In the genomic region with DNA sequence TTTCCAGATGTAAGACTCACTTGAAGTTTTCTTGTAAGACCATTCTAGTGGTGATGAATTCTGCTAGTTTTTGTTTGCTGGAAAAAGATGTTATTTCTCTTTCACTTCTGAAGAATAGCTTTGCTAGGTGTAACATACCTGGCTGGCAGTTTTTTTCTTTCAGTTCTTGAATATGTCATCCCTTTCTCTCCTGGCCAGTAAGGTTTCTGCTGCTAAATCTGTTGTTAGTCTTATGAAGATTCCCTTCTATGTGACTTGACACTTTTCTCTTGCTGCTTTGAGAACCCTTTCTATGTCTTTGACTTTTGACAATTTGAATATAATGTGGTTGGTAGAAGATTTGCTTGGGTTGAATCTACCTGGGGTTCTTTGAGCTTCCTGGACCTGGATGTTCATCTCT, we compare ENCODE assay signal across 1 cellular context.
TF ChIP-seq lines count a peak whose summit lies in the region.

No MANE protein-coding gene starts in this region.

TF ChIP-seq in HEK293, 187 proteins besides CTCF, POLR2A, EP300 and RAD21 (continued from another document):
- peak; percentile 82; the same call in 1 of the 2 replicates for TF ChIP-seq ZNF791 (tag by site-specific recombination; IDR thresholded peaks at IDR 0.05)
- no peak for TF ChIP-seq ZSCAN30 (tag by site-specific recombination; IDR thresholded peaks at IDR 0.05)
- TF ChIP-seq, protein P1, sequence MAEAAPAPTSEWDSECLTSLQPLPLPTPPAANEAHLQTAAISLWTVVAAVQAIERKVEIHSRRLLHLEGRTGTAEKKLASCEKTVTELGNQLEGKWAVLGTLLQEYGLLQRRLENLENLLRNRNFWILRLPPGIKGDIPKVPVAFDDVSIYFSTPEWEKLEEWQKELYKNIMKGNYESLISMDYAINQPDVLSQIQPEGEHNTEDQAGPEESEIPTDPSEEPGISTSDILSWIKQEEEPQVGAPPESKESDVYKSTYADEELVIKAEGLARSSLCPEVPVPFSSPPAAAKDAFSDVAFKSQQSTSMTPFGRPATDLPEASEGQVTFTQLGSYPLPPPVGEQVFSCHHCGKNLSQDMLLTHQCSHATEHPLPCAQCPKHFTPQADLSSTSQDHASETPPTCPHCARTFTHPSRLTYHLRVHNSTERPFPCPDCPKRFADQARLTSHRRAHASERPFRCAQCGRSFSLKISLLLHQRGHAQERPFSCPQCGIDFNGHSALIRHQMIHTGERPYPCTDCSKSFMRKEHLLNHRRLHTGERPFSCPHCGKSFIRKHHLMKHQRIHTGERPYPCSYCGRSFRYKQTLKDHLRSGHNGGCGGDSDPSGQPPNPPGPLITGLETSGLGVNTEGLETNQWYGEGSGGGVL (tag by site-specific recombination; IDR thresholded peaks at IDR 0.05) = no peak
- peak; percentile 67 for TF ChIP-seq SETDB1 (IDR thresholded peaks at IDR 0.05; ENCODE audit: insufficient read length, low read length)
- TF ChIP-seq, protein P2, sequence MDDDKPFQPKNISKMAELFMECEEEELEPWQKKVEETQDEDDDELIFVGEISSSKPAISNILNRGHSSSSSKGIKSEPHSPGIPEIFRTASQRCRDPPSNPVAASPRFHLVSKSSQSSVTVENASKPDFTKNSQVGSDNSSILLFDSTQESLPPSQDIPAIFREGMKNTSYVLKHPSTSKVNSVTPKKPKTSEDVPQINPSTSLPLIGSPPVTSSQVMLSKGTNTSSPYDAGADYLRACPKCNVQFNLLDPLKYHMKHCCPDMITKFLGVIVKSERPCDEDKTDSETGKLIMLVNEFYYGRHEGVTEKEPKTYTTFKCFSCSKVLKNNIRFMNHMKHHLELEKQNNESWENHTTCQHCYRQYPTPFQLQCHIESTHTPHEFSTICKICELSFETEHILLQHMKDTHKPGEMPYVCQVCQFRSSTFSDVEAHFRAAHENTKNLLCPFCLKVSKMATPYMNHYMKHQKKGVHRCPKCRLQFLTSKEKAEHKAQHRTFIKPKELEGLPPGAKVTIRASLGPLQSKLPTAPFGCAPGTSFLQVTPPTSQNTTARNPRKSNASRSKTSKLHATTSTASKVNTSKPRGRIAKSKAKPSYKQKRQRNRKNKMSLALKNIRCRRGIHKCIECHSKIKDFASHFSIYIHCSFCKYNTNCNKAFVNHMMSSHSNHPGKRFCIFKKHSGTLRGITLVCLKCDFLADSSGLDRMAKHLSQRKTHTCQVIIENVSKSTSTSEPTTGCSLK (tag by site-specific recombination; IDR thresholded peaks at IDR 0.05) = no peak
- TF ChIP-seq, protein P3, sequence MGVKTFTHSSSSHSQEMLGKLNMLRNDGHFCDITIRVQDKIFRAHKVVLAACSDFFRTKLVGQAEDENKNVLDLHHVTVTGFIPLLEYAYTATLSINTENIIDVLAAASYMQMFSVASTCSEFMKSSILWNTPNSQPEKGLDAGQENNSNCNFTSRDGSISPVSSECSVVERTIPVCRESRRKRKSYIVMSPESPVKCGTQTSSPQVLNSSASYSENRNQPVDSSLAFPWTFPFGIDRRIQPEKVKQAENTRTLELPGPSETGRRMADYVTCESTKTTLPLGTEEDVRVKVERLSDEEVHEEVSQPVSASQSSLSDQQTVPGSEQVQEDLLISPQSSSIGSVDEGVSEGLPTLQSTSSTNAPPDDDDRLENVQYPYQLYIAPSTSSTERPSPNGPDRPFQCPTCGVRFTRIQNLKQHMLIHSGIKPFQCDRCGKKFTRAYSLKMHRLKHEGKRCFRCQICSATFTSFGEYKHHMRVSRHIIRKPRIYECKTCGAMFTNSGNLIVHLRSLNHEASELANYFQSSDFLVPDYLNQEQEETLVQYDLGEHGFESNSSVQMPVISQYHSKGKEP (tag by site-specific recombination; IDR thresholded peaks at IDR 0.05) = no peak
